Comparison of ENCODE assay signal across 10 cellular contexts in genomic region chr5:141510850-141511718, GRCh38. TPM values are rescaled to one million over a fixed set of nuclear protein-coding genes. Genes with fewer than 3 reads are reported as not detected.
DNase-seq lines count a peak whose midpoint lies in the region; ATAC-seq, FAIRE-seq and TF ChIP-seq lines count a peak whose summit lies in the region.
"Had no signal": no experiment of that assay in that cellular context is flagged by ENCODE, and none has a peak within 500 bp of the region (broad histone marks: within the 10 kb centered on the region; RNA-seq: fewer than 3 reads in every experiment).

No MANE protein-coding gene starts in this region.

- H3K9me3 Mint-ChIP-seq in T-helper 1 cell treated with Interleukin-12 subunit alpha and Interleukin-12 subunit beta and Interleukin-4 antibody, amounts not matched to agents 30 μg/mL and 1 μg/mL, for 36 hours = no peaks in the 10 kb centered on the region

- peak overlapping the region; percentile 37 for H3K27ac Mint-ChIP-seq in T-helper 1 cell treated with Interleukin-12 subunit alpha and Interleukin-12 subunit beta and Interleukin-4 antibody, amounts not matched to agents 30 μg/mL and 1 μg/mL, for 36 hours

- H3K36me3 Mint-ChIP-seq in T-helper 1 cell treated with Interleukin-12 subunit alpha and Interleukin-12 subunit beta and Interleukin-4 antibody, amounts not matched to agents 30 μg/mL and 1 μg/mL, for 36 hours (ENCODE audit: low read depth) = peaks cover 11% of the 10 kb centered on the region

- H3K27me3 Mint-ChIP-seq in T-helper 1 cell treated with Interleukin-12 subunit alpha and Interleukin-12 subunit beta and Interleukin-4 antibody, amounts not matched to agents 30 μg/mL and 1 μg/mL, for 36 hours (ENCODE audit: low read depth) = no peaks in the 10 kb centered on the region

- no peak for TF ChIP-seq POLR2A in suprapubic skin (IDR thresholded peaks at IDR 0.05)

- peak; percentile 23 for FAIRE-seq in bronchial epithelial cell (lab: Jason Lieb, UNC)

- TF ChIP-seq EP300 in suprapubic skin (IDR thresholded peaks at IDR 0.05) = no peak

- no peak overlapping the region for H3K4me3 ChIP-seq in bronchial epithelial cell (ENCODE audit: low read depth, low read length)
- H3K4me3 ChIP-seq in tibial artery = no peak overlapping the region
- H3K4me3 ChIP-seq in suprapubic skin = no peak overlapping the region

- ATAC-seq in HG03060 (IDR thresholded peaks at IDR 0.05; ENCODE audit: low read depth, unreplicated experiment) = peak; percentile 37
- no peak for ATAC-seq in omental fat pad (ENCODE audit: low FRiP score)

- TF ChIP-seq CTCF in bronchial epithelial cell (IDR thresholded peaks at IDR 0.05; ENCODE audit: insufficient read depth, low read length, severe bottlenecking) (no peak), tibial artery (IDR thresholded peaks at IDR 0.05) (no peak), suprapubic skin (IDR thresholded peaks at IDR 0.05) (no peak), omental fat pad (IDR thresholded peaks at IDR 0.05) (no peak)

- H3K4me1 ChIP-seq in tibial artery (peaks cover 0 to 77% (median 61%) of the 10 kb centered on the region in 4 donors), suprapubic skin (peaks cover 74% of the 10 kb centered on the region)

- DNase-seq in T-helper 1 cell = no peak
- no peak for DNase-seq in bronchial epithelial cell (ENCODE audit: low read depth)
- DNase-seq in tibial artery = no peak
- no peak for DNase-seq in suprapubic skin (ENCODE audit: low spot score in 2 of 2)
- DNase-seq in hypothalamus (lab: John Stamatoyannopoulos, UW) = no peak
- DNase-seq in omental fat pad (ENCODE audit: low spot score) = no peak
- DNase-seq: 8988T, RPMI8226 had no signal

- intact Hi-C loops in tibial artery (cut with DNase I; ENCODE audit: low total_unique reads) = loop anchor here (5.0 to 10.0 kb wide), 3 partner anchors 34 to 1106 kb away; partner anchors contain the start of genes ANKHD1 and PCDHGC3

- no peak overlapping the region for H3K4me3 Mint-ChIP-seq in T-helper 1 cell treated with Interleukin-12 subunit alpha and Interleukin-12 subunit beta and Interleukin-4 antibody, amounts not matched to agents 30 μg/mL and 1 μg/mL, for 36 hours

- H3K27me3 ChIP-seq in bronchial epithelial cell (ENCODE audit: control insufficient read depth, insufficient read depth, low read length) (no peaks in the 10 kb centered on the region), tibial artery (no peaks in the 10 kb centered on the region), suprapubic skin (no peaks in the 10 kb centered on the region)

- peaks cover 21% of the 10 kb centered on the region for H3K4me1 Mint-ChIP-seq in T-helper 1 cell treated with Interleukin-12 subunit alpha and Interleukin-12 subunit beta and Interleukin-4 antibody, amounts not matched to agents 30 μg/mL and 1 μg/mL, for 36 hours (ENCODE audit: low read depth)

- 92% methylated on average over 14 of the region's 14 CpGs for WGBS in suprapubic skin

- H3K36me3 ChIP-seq in bronchial epithelial cell (ENCODE audit: control insufficient read depth, insufficient read depth, low read length) (peaks cover 7% of the 10 kb centered on the region), tibial artery (peaks cover 0 to 24% (median 6%) of the 10 kb centered on the region in 3 donors), suprapubic skin (peaks cover 35% of the 10 kb centered on the region)

- H3K9me3 ChIP-seq in tibial artery = no peaks in the 10 kb centered on the region
- no peaks in the 10 kb centered on the region for H3K9me3 ChIP-seq in suprapubic skin

- peak overlapping the region; percentile 91 to 95 for H3K27ac ChIP-seq in tibial artery
- H3K27ac ChIP-seq in suprapubic skin = no peak overlapping the region

RNA-seq across cellular contexts. Expression of gene PCDHGC5, which starts 22.2 kb away (rescaled TPM):
- total RNA-seq in bronchial epithelial cell (0.26 and 0.77 TPM in 2 replicates), suprapubic skin (10 to 100 TPM in 1 of 4 donors, 1 to 10 TPM in 3; 1.6 to 10.5 (median 3.2) TPM), omental fat pad (1 to 10 TPM; 1.1 to 3.2 (median 2.1) TPM)

RNA-seq across cellular contexts. Expression of gene PCDHGC4, which starts 26.3 kb away (rescaled TPM):
- total RNA-seq in bronchial epithelial cell (0.53 and 0.90 TPM in 2 replicates), suprapubic skin (10 to 100 TPM in 3 of 4 donors, 1 to 10 TPM in 1; 2.7 to 30.6 (median 15.0) TPM), omental fat pad (1 to 10 TPM; 1.5 to 4.1 (median 3.5) TPM)

RNA-seq across cellular contexts. Expression of gene PCDHGC3, which starts 35.3 kb away (rescaled TPM):
- 9.5 and 17.4 TPM in 2 replicates for total RNA-seq in bronchial epithelial cell
- 10 to 100 TPM; 30.0 to 73.4 (median 60.4) TPM for total RNA-seq in suprapubic skin
- 10 to 100 TPM; 34.8 to 83.1 (median 41.9) TPM for total RNA-seq in omental fat pad
